Comparison of ENCODE assay signal across 8 cellular contexts in genomic region chr13:76822691-76823267, GRCh38.
DNase-seq lines count a peak whose midpoint lies in the region; ATAC-seq, FAIRE-seq and TF ChIP-seq lines count a peak whose summit lies in the region.

No MANE protein-coding gene starts in this region.

- no peaks in the 10 kb centered on the region for H3K36me3 ChIP-seq in bronchial epithelial cell (ENCODE audit: control insufficient read depth, insufficient read depth, low read length)

- in situ Hi-C loops in ACHN (cut with HindIII; ENCODE audit: low pct_ligation_motif_present, low pct_unique_long_range_greater_than_20kb, low sequenced_read_pairs), result no loop called here

- no peaks in the 10 kb centered on the region for H3K27me3 ChIP-seq in bronchial epithelial cell (ENCODE audit: control insufficient read depth, insufficient read depth, low read length)

- TF ChIP-seq CTCF in bronchial epithelial cell (IDR thresholded peaks at IDR 0.05; ENCODE audit: insufficient read depth, low read length, severe bottlenecking), result peak; percentile 49
- peak; percentile 12 for TF ChIP-seq CTCF in retinal pigment epithelial cell (conservative IDR thresholded peaks at IDR 0.05; ENCODE audit: low read depth, low read length)

- FAIRE-seq in bronchial epithelial cell (lab: Jason Lieb, UNC), result no peak

- DNase-seq in A172 (ENCODE audit: low spot score), result peak; percentile 22
- DNase-seq in Kasumi-1 (lab: John Stamatoyannopoulos, UW), result peak; percentile 37 to 38
- DNase-seq in bronchial epithelial cell (ENCODE audit: low read depth), result peak; percentile 43
- no peak for DNase-seq in retinal pigment epithelial cell (ENCODE audit: low read depth)
- DNase-seq in inferior parietal cortex (ENCODE audit: extremely low spot score), result no peak
- no peak for DNase-seq in ACHN

- peak; percentile 58 for ATAC-seq in GM18858 (IDR thresholded peaks at IDR 0.05; ENCODE audit: unreplicated experiment)
- no peak for ATAC-seq in HG02763 (IDR thresholded peaks at IDR 0.05; ENCODE audit: unreplicated experiment)

- H3K4me3 ChIP-seq in bronchial epithelial cell (ENCODE audit: low read depth, low read length) (no peak overlapping the region), retinal pigment epithelial cell (ENCODE audit: low read length) (no peak overlapping the region)

Comparison
In these comparisons a context has a peak if more than half of its experiments do, and no peak if none do; other contexts are left out.
1. DNase-seq: peak in A172 (single experiment), Kasumi-1 (2 of 2) and bronchial epithelial cell (single experiment); none in retinal pigment epithelial cell (single experiment), inferior parietal cortex (single experiment) and ACHN (single experiment).